ENCODE assay signal across 28 cellular contexts in the genomic region with DNA sequence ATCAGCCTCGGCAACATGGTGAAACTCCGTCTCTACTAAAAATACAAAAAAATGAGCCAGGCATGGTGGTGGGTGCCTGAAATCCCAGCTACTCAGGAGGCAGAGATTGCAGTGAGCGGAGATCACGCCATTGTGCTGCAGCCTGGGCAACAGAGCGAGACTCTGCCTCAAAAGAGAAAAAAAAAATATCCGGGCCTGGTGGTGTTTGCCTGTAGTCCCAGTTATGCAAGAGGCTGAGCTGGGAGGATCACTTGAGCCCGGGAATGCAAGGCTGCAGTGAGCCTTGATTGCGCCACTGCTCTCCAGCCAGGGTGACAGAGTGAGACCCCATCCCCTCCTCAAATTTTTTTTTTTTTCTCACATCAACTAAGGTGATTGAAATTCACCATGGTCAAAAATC.
"Had no signal": no experiment of that assay in that cellular context is flagged by ENCODE, and none has a peak within 500 bp of the region (broad histone marks: within the 10 kb centered on the region; RNA-seq: fewer than 3 reads in every experiment).

No MANE protein-coding gene starts in this region.

- ATAC-seq: effector memory CD8-positive, alpha-beta T cell; gastrocnemius medialis; left cardiac atrium; mucosa of descending colon; natural killer cell treated with Interleukin-12 subunit alpha and Interleukin-12 subunit beta and Interleukin-15 and Interleukin-18, amount 100 ng/mL, for 72 hours; psoas muscle; stimulated activated naive CD8-positive, alpha-beta T cell treated with anti-CD3 and anti-CD28 coated beads, Interleukin-15, amount 100 ng/mL, for 72 hours had no signal

- H3K27ac Mint-ChIP-seq: effector memory CD8-positive, alpha-beta T cell; mesothelial cell of epicardium; natural killer cell treated with Interleukin-12 subunit alpha and Interleukin-12 subunit beta and Interleukin-15 and Interleukin-18, amount 100 ng/mL, for 72 hours; stimulated activated naive CD8-positive, alpha-beta T cell treated with anti-CD3 and anti-CD28 coated beads, Interleukin-15, amount 100 ng/mL, for 72 hours had no signal

- H3K27ac ChIP-seq: gastrocnemius medialis, psoas muscle, right lobe of liver, suprapubic skin, transverse colon, vagina had no signal

- H3K4me3 Mint-ChIP-seq: effector memory CD8-positive, alpha-beta T cell; mesothelial cell of epicardium; natural killer cell treated with Interleukin-12 subunit alpha and Interleukin-12 subunit beta and Interleukin-15 and Interleukin-18, amount 100 ng/mL, for 72 hours; neural crest cell; stimulated activated naive CD8-positive, alpha-beta T cell treated with anti-CD3 and anti-CD28 coated beads, Interleukin-15, amount 100 ng/mL, for 72 hours had no signal

- H3K4me1 Mint-ChIP-seq: neural crest cell had no signal

- FAIRE-seq: islet of Langerhans had no signal

- H3K4me1 ChIP-seq: psoas muscle had no signal

- H3K9me3 Mint-ChIP-seq: effector memory CD8-positive, alpha-beta T cell; mesothelial cell of epicardium; natural killer cell treated with Interleukin-12 subunit alpha and Interleukin-12 subunit beta and Interleukin-15 and Interleukin-18, amount 100 ng/mL, for 72 hours; neural crest cell; stimulated activated naive CD8-positive, alpha-beta T cell treated with anti-CD3 and anti-CD28 coated beads, Interleukin-15, amount 100 ng/mL, for 72 hours had no signal

- H3K4me2 ChIP-seq: smooth muscle cell had no signal

- H3K9me3 ChIP-seq: gastrocnemius medialis, mucosa of descending colon, psoas muscle, right lobe of liver, suprapubic skin, transverse colon, vagina had no signal

- H3K27me3 Mint-ChIP-seq: effector memory CD8-positive, alpha-beta T cell; naive B cell; natural killer cell treated with Interleukin-12 subunit alpha and Interleukin-12 subunit beta and Interleukin-15 and Interleukin-18, amount 100 ng/mL, for 72 hours; stimulated activated naive CD8-positive, alpha-beta T cell treated with anti-CD3 and anti-CD28 coated beads, Interleukin-15, amount 100 ng/mL, for 72 hours had no signal

- H3K27me3 ChIP-seq: gastrocnemius medialis, right lobe of liver, suprapubic skin, transverse colon, vagina had no signal

- DNase-seq: cerebellar nuclear complex; cortex of kidney; effector memory CD8-positive, alpha-beta T cell; foreskin fibroblast; gastrocnemius medialis; head of caudate nucleus; hippocampal formation; left cardiac atrium; mesenchymal stem cell; mucosa of descending colon; naive B cell; posterior cingulate gyrus; psoas muscle; right lobe of liver; stimulated activated CD4-positive, alpha-beta T cell treated with anti-CD3 and anti-CD28 coated beads, Interleukin-12 subunit alpha, Interleukin-12 subunit beta, amount 100 ng/mL, for 4 hours; stimulated activated CD4-positive, alpha-beta T cell treated with anti-CD3 and anti-CD28 coated beads, Interleukin-1b, Interleukin-23, amount 100 ng/mL, for 48 hours; stimulated activated CD4-positive, alpha-beta T cell treated with anti-CD3 and anti-CD28 coated beads, Interleukin-4, amount 100 ng/mL, for 1 hour; stimulated activated CD8-positive, alpha-beta memory T cell treated with anti-CD3 and anti-CD28 coated beads, Interleukin-4, amount 100 ng/mL, for 48 hours; stimulated activated naive CD4-positive, alpha-beta T cell; stimulated activated naive CD8-positive, alpha-beta T cell treated with anti-CD3 and anti-CD28 coated beads, Interleukin-15, amount 100 ng/mL, for 72 hours; transverse colon had no signal

- H3K4me3 ChIP-seq: gastrocnemius medialis, mucosa of descending colon, psoas muscle, right lobe of liver, smooth muscle cell, suprapubic skin, transverse colon, vagina had no signal
